In genomic region chr2:147247749-147248148, GRCh38 we compare ENCODE assay signal across 22 cellular contexts.
"Had no signal": no experiment of that assay in that cellular context is flagged by ENCODE, and none has a peak within 500 bp of the region (broad histone marks: within the 10 kb centered on the region; RNA-seq: fewer than 3 reads in every experiment).

No MANE protein-coding gene starts in this region.

- H3K27ac Mint-ChIP-seq: activated CD4-positive, alpha-beta memory T cell treated with anti-CD3 and anti-CD28 coated beads, Interleukin-2, amount 10 ng/mL, durations not matched to agents 7 days and 5 days; activated CD8-positive, alpha-beta memory T cell treated with anti-CD3 and anti-CD28 coated beads, Interleukin-2, amount 10 ng/mL, durations not matched to agents 7 days and 5 days; activated naive CD8-positive, alpha-beta T cell treated with anti-CD3 and anti-CD28 coated beads, Interleukin-2, amount 50 U/mL, for 24 hours; mesothelial cell of epicardium; natural killer cell treated with Interleukin-12 subunit alpha and Interleukin-12 subunit beta and Interleukin-15 and Interleukin-18, amount 100 ng/mL, for 72 hours; progenitor cell of endocrine pancreas; stimulated activated naive B cell treated with anti-CD40 and anti-IgM and Interleukin-4, amounts not matched to agents 10 μg/mL and 1 μg/mL and 100 μg/mL, for 72 hours had no signal

- H3K4me3 Mint-ChIP-seq: activated CD4-positive, alpha-beta memory T cell treated with anti-CD3 and anti-CD28 coated beads, Interleukin-2, amount 10 ng/mL, durations not matched to agents 7 days and 5 days; activated CD8-positive, alpha-beta memory T cell treated with anti-CD3 and anti-CD28 coated beads, Interleukin-2, amount 10 ng/mL, durations not matched to agents 7 days and 5 days; activated naive CD8-positive, alpha-beta T cell treated with anti-CD3 and anti-CD28 coated beads, Interleukin-2, amount 50 U/mL, for 24 hours; mesothelial cell of epicardium; natural killer cell treated with Interleukin-12 subunit alpha and Interleukin-12 subunit beta and Interleukin-15 and Interleukin-18, amount 100 ng/mL, for 72 hours; stimulated activated naive B cell treated with anti-CD40 and anti-IgM and Interleukin-4, amounts not matched to agents 10 μg/mL and 1 μg/mL and 100 μg/mL, for 72 hours had no signal

- H3K9me3 ChIP-seq: gastroesophageal sphincter, heart left ventricle, uterus had no signal

- H3K4me1 ChIP-seq: gastroesophageal sphincter, heart left ventricle, uterus had no signal

- H3K4me3 ChIP-seq: coronary artery, gastroesophageal sphincter, heart left ventricle, uterus had no signal

- H3K27ac ChIP-seq: coronary artery, gastroesophageal sphincter, heart left ventricle, uterus had no signal

- H3K36me3 ChIP-seq: gastroesophageal sphincter, heart left ventricle, uterus had no signal

- H3K36me3 Mint-ChIP-seq: activated CD8-positive, alpha-beta memory T cell treated with anti-CD3 and anti-CD28 coated beads, Interleukin-2, amount 10 ng/mL, durations not matched to agents 7 days and 5 days; stimulated activated naive B cell treated with anti-CD40 and anti-IgM and Interleukin-4, amounts not matched to agents 10 μg/mL and 1 μg/mL and 100 μg/mL, for 72 hours had no signal

- H3K27me3 ChIP-seq: gastroesophageal sphincter, heart left ventricle, uterus had no signal

- H3K27me3 Mint-ChIP-seq: activated CD4-positive, alpha-beta memory T cell treated with anti-CD3 and anti-CD28 coated beads, Interleukin-2, amount 10 ng/mL, durations not matched to agents 7 days and 5 days; activated CD8-positive, alpha-beta memory T cell treated with anti-CD3 and anti-CD28 coated beads, Interleukin-2, amount 10 ng/mL, durations not matched to agents 7 days and 5 days; activated naive CD8-positive, alpha-beta T cell treated with anti-CD3 and anti-CD28 coated beads, Interleukin-2, amount 50 U/mL, for 24 hours; stimulated activated naive B cell treated with anti-CD40 and anti-IgM and Interleukin-4, amounts not matched to agents 10 μg/mL and 1 μg/mL and 100 μg/mL, for 72 hours had no signal

- H3K4me1 Mint-ChIP-seq: activated CD4-positive, alpha-beta memory T cell treated with anti-CD3 and anti-CD28 coated beads, Interleukin-2, amount 10 ng/mL, durations not matched to agents 7 days and 5 days; activated CD8-positive, alpha-beta memory T cell treated with anti-CD3 and anti-CD28 coated beads, Interleukin-2, amount 10 ng/mL, durations not matched to agents 7 days and 5 days; activated naive CD8-positive, alpha-beta T cell treated with anti-CD3 and anti-CD28 coated beads, Interleukin-2, amount 50 U/mL, for 24 hours; stimulated activated naive B cell treated with anti-CD40 and anti-IgM and Interleukin-4, amounts not matched to agents 10 μg/mL and 1 μg/mL and 100 μg/mL, for 72 hours had no signal

- DNase-seq: activated CD4-positive, alpha-beta memory T cell treated with anti-CD3 and anti-CD28 coated beads, Interleukin-2, amount 10 ng/mL, durations not matched to agents 7 days and 5 days; activated CD4-positive, alpha-beta T cell treated with anti-CD3 and anti-CD28 coated beads for 48 hours; activated CD8-positive, alpha-beta memory T cell treated with anti-CD3 and anti-CD28 coated beads, Interleukin-2, amount 10 ng/mL, durations not matched to agents 7 days and 5 days; activated effector memory CD4-positive, alpha-beta T cell treated with anti-CD3 and anti-CD28 coated beads, Interleukin-2, amount 50 U/mL, for 16 hours; activated naive CD4-positive, alpha-beta T cell treated with anti-CD3 and anti-CD28 coated beads, Interleukin-2, amount 50 U/mL, for 16 hours; activated naive CD8-positive, alpha-beta T cell treated with anti-CD3 and anti-CD28 coated beads, Interleukin-2, amount 50 U/mL, for 24 hours; activated T-cell treated with anti-CD3 and anti-CD28 coated beads for 4 hours; cerebellar nuclear complex; heart left ventricle; left ventricle myocardium superior; mammary epithelial cell; retina; stimulated activated CD4-positive, alpha-beta T cell treated with anti-CD3 and anti-CD28 coated beads, Interleukin-2, amount 100 ng/mL, for 48 hours; stimulated activated CD8-positive, alpha-beta memory T cell treated with anti-CD3 and anti-CD28 coated beads, Interleukin-4, amount 100 ng/mL, for 48 hours; stimulated activated naive B cell treated with anti-CD40 and anti-IgM and Interleukin-4, amounts not matched to agents 10 μg/mL and 1 μg/mL and 100 μg/mL, for 72 hours; trophoblast cell; uterus had no signal

- ATAC-seq: activated CD8-positive, alpha-beta memory T cell treated with anti-CD3 and anti-CD28 coated beads, Interleukin-2, amount 10 ng/mL, durations not matched to agents 7 days and 5 days; activated naive CD8-positive, alpha-beta T cell treated with anti-CD3 and anti-CD28 coated beads, Interleukin-2, amount 50 U/mL, for 24 hours; gastroesophageal sphincter; heart left ventricle; left ventricle myocardium superior; natural killer cell treated with Interleukin-12 subunit alpha and Interleukin-12 subunit beta and Interleukin-15 and Interleukin-18, amount 100 ng/mL, for 72 hours; stimulated activated naive B cell treated with anti-CD40 and anti-IgM and Interleukin-4, amounts not matched to agents 10 μg/mL and 1 μg/mL and 100 μg/mL, for 72 hours had no signal
